17 cellular contexts compared by ENCODE assay signal in the genomic region with DNA sequence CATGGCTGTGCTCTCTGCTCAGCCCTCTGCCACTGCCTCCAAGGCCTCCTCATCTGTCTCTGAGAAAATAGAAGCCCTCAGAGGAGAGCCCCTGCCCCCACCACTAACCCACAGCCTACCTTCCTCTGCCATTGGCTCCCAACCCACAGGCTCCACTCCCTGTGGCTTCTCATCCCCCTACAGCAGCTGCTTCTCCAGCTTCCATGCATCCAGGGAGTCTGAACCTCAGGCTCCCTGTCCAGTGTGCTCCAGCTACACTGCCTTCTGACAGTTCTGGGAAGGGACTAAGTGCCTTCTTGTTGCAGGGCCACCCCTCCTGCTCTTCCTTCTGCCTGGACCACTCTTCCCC.
"Had no signal": no experiment of that assay in that cellular context is flagged by ENCODE, and none has a peak within 500 bp of the region (broad histone marks: within the 10 kb centered on the region; RNA-seq: fewer than 3 reads in every experiment).

No MANE protein-coding gene starts in this region.

- H3K36me3 ChIP-seq: colonic mucosa had no signal

- H3K4me1 ChIP-seq: colonic mucosa had no signal

- H3K9me3 ChIP-seq: colonic mucosa, thoracic aorta had no signal

- H3K27me3 ChIP-seq: colonic mucosa had no signal

- DNase-seq: activated B cell treated with CpG ODN at 0.5 μM for 24 hours; activated CD4-positive, alpha-beta memory T cell treated with anti-CD3 and anti-CD28 coated beads for 36 hours; activated CD4-positive, alpha-beta T cell treated with anti-CD3 and anti-CD28 coated beads for 4 hours; activated CD8-positive, alpha-beta memory T cell treated with anti-CD3 and anti-CD28 coated beads, Interleukin-2, amount 10 ng/mL, durations not matched to agents 7 days and 5 days; activated naive CD4-positive, alpha-beta T cell; anterior cingulate cortex; colonic mucosa; erythroblast; left cardiac atrium; nephron progenitor cell; nucleus accumbens; stimulated activated CD4-positive, alpha-beta T cell treated with anti-CD3 and anti-CD28 coated beads, Interleukin-15, amount 100 ng/mL, for 24 hours; stimulated activated CD4-positive, alpha-beta T cell treated with anti-CD3 and anti-CD28 coated beads, Interleukin-2, amount 100 ng/mL, for 48 hours; stimulated activated naive CD8-positive, alpha-beta T cell treated with anti-CD3 and anti-CD28 coated beads, Interleukin-15, amount 100 ng/mL, for 72 hours; SW 1271 had no signal

- H3K4me3 ChIP-seq: colonic mucosa, skin epidermis, thoracic aorta had no signal

- H3K27ac ChIP-seq: colonic mucosa, thoracic aorta had no signal
